In genomic region chr17:36920032-36921000, GRCh38 we compare ENCODE assay signal across 1 cellular context.
TF ChIP-seq lines count a peak whose summit lies in the region.

No MANE protein-coding gene starts in this region.

TF ChIP-seq in K562, 482 proteins besides CTCF, POLR2A, EP300 and RAD21 (continued from another document):
- TF ChIP-seq HBP1 (CRISPR knock-in tag; IDR thresholded peaks at IDR 0.05) (peak; percentile 70; the same call in 1 of the 2 replicates), NR2C2 (CRISPR knock-in tag; IDR thresholded peaks at IDR 0.05) (no peak), NR2C2 (tag; IDR thresholded peaks at IDR 0.05) (no peak), NEUROD1 (IDR thresholded peaks at IDR 0.05; ENCODE audit: borderline replicate concordance, low read depth, low read length, partially characterized antibody) (no peak), EGR1 (conservative IDR thresholded peaks at IDR 0.05) (peak; percentile 9), VEZF1 (CRISPR knock-in tag; IDR thresholded peaks at IDR 0.05) (peak; percentile 63), SPI1 (IDR thresholded peaks at IDR 0.05; ENCODE audit: borderline replicate concordance, low read depth, low read length) (peak; percentile 1; the same call in 1 of the 2 replicates), DDX20 (tag; IDR thresholded peaks at IDR 0.05; ENCODE audit: low read depth) (no peak), HSF4 (CRISPR knock-in tag; IDR thresholded peaks at IDR 0.05; ENCODE audit: borderline replicate concordance) (no peak), HDAC1 (IDR thresholded peaks at IDR 0.05) (peak in 1 of 2 experiments; percentile 56; a peak in 2 of 4 replicates), SIRT6 (IDR thresholded peaks at IDR 0.05; ENCODE audit: low read depth, low read length) (no peak), E2F3 (CRISPR knock-in tag; IDR thresholded peaks at IDR 0.05) (no peak), ILK (tag; IDR thresholded peaks at IDR 0.05; ENCODE audit: borderline replicate concordance, low read depth) (no peak), SRSF1 (IDR thresholded peaks at IDR 0.05; ENCODE audit: low read depth, low read length) (no peak), CBFB (CRISPR knock-in tag; IDR thresholded peaks at IDR 0.05) (no peak), PRDM10 (IDR thresholded peaks at IDR 0.05; ENCODE audit: partially characterized antibody) (peak; percentile 12), ATF3 (IDR thresholded peaks at IDR 0.05) (peak; percentile 42; the same call in 1 of the 2 replicates), ATF3 (CRISPR knock-in tag; conservative IDR thresholded peaks at IDR 0.05) (no peak), ATF1 (CRISPR knock-in tag; IDR thresholded peaks at IDR 0.05) (no peak), ATF1 (tag; IDR thresholded peaks at IDR 0.05) (no peak), THRB (CRISPR knock-in tag; conservative IDR thresholded peaks at IDR 0.05) (peak; percentile 59; the same call in 1 of the 2 replicates), ZKSCAN1 (IDR thresholded peaks at IDR 0.05; ENCODE audit: low read depth, low read length) (no peak), ZNF407 (IDR thresholded peaks at IDR 0.05; ENCODE audit: low read depth) (peak; percentile 29; the same call in 1 of the 2 replicates), ZBTB2 (IDR thresholded peaks at IDR 0.05) (peak; percentile 45; the same call in 1 of the 2 replicates), NFE2 (IDR thresholded peaks at IDR 0.05; ENCODE audit: low read depth) (peak; percentile 68), PHF8 (IDR thresholded peaks at IDR 0.05; ENCODE audit: borderline replicate concordance, low read length) (no peak), KAT7 (CRISPR knock-in tag; IDR thresholded peaks at IDR 0.05; ENCODE audit: borderline replicate concordance) (no peak), E2F1 (CRISPR knock-in tag; IDR thresholded peaks at IDR 0.05) (no peak), IRF9 (tag; IDR thresholded peaks at IDR 0.05) (no peak), HNRNPH1 (optimal IDR thresholded peaks at IDR 0.05; ENCODE audit: low read depth, low read length) (no peak)
